1 cellular context compared by ENCODE assay signal in the genomic region with DNA sequence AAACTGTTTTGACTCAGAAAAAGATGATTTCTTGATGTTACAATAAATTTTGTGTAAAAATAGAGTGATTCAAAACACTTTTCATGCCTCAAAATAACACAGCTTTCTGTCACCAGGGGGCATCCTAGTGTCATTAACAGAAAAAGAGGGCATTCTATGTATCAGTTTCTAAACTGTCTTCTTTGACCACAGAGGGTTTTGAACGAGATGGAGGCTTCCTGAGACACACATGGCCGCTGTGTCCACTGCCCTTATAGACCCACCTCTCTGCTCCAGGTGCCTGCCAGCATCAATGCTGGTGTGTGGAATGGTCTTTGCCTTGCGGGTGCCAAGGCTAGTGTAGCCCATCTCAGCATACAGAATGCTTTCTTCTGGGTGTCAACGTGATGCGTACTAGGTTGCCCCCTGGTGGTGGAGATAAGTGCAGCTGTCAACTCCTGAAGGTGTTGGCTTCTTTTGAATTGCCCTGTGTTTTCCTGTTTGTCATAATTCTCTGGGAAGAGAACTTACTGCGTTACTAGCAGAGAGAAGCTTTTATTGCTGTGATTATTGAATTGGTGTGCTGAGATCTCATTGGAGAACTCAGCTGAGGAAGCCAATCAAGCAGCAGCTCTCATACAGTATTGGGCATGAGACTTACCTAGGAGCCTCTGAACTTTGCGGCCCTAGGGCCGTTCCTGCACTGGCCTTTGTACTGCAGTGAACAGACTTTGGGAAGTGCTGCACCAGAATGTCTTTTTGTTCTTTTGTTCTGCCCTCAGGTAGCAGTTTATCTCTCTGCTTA.
TF ChIP-seq lines count a peak whose summit lies in the region.

No MANE protein-coding gene starts in this region.

TF ChIP-seq in HepG2, 621 proteins besides CTCF, POLR2A, EP300 and RAD21 (continued from another document and continues in another):
- TF ChIP-seq, protein P1, sequence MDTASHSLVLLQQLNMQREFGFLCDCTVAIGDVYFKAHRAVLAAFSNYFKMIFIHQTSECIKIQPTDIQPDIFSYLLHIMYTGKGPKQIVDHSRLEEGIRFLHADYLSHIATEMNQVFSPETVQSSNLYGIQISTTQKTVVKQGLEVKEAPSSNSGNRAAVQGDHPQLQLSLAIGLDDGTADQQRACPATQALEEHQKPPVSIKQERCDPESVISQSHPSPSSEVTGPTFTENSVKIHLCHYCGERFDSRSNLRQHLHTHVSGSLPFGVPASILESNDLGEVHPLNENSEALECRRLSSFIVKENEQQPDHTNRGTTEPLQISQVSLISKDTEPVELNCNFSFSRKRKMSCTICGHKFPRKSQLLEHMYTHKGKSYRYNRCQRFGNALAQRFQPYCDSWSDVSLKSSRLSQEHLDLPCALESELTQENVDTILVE (CRISPR knock-in tag; IDR thresholded peaks at IDR 0.05): no peak; the same call in 1 of the 2 replicates
- TF ChIP-seq, protein P2, sequence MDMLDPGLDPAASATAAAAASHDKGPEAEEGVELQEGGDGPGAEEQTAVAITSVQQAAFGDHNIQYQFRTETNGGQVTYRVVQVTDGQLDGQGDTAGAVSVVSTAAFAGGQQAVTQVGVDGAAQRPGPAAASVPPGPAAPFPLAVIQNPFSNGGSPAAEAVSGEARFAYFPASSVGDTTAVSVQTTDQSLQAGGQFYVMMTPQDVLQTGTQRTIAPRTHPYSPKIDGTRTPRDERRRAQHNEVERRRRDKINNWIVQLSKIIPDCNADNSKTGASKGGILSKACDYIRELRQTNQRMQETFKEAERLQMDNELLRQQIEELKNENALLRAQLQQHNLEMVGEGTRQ (IDR thresholded peaks at IDR 0.05; ENCODE audit: low read depth, low read length): 0 out of 2 replicates have a peak, but pooled peaks have one; percentile 1
- TF ChIP-seq, protein P2 (CRISPR knock-in tag; IDR thresholded peaks at IDR 0.05; ENCODE audit: borderline replicate concordance): no peak
- TF ChIP-seq SRSF4 (IDR thresholded peaks at IDR 0.05; ENCODE audit: low read depth, low read length, poor library complexity, severe bottlenecking): no peak
- TF ChIP-seq SMARCE1 (IDR thresholded peaks at IDR 0.05; ENCODE audit: borderline replicate concordance): no peak
- no peak for TF ChIP-seq ZC3H4 (CRISPR knock-in tag; IDR thresholded peaks at IDR 0.05; ENCODE audit: borderline replicate concordance)
- TF ChIP-seq, protein P3, sequence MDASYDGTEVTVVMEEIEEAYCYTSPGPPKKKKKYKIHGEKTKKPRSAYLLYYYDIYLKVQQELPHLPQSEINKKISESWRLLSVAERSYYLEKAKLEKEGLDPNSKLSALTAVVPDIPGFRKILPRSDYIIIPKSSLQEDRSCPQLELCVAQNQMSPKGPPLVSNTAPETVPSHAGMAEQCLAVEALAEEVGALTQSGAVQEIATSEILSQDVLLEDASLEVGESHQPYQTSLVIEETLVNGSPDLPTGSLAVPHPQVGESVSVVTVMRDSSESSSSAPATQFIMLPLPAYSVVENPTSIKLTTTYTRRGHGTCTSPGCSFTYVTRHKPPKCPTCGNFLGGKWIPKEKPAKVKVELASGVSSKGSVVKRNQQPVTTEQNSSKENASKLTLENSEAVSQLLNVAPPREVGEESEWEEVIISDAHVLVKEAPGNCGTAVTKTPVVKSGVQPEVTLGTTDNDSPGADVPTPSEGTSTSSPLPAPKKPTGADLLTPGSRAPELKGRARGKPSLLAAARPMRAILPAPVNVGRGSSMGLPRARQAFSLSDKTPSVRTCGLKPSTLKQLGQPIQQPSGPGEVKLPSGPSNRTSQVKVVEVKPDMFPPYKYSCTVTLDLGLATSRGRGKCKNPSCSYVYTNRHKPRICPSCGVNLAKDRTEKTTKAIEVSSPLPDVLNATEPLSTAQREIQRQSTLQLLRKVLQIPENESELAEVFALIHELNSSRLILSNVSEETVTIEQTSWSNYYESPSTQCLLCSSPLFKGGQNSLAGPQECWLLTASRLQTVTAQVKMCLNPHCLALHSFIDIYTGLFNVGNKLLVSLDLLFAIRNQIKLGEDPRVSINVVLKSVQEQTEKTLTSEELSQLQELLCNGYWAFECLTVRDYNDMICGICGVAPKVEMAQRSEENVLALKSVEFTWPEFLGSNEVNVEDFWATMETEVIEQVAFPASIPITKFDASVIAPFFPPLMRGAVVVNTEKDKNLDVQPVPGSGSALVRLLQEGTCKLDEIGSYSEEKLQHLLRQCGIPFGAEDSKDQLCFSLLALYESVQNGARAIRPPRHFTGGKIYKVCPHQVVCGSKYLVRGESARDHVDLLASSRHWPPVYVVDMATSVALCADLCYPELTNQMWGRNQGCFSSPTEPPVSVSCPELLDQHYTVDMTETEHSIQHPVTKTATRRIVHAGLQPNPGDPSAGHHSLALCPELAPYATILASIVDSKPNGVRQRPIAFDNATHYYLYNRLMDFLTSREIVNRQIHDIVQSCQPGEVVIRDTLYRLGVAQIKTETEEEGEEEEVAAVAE (CRISPR knock-in tag; IDR thresholded peaks at IDR 0.05; ENCODE audit: borderline replicate concordance): no peak
- no peak for TF ChIP-seq ZFY (CRISPR knock-in tag; IDR thresholded peaks at IDR 0.05)
- peak; percentile 87 for TF ChIP-seq RBM22 (optimal IDR thresholded peaks at IDR 0.05; ENCODE audit: low read length)
- no peak for TF ChIP-seq HOXA9 (CRISPR knock-in tag; IDR thresholded peaks at IDR 0.05; ENCODE audit: borderline replicate concordance)
- TF ChIP-seq ZNF143 (CRISPR knock-in tag; IDR thresholded peaks at IDR 0.05): no peak
- no peak for TF ChIP-seq ADNP (CRISPR knock-in tag; IDR thresholded peaks at IDR 0.05)
- TF ChIP-seq, protein P4, sequence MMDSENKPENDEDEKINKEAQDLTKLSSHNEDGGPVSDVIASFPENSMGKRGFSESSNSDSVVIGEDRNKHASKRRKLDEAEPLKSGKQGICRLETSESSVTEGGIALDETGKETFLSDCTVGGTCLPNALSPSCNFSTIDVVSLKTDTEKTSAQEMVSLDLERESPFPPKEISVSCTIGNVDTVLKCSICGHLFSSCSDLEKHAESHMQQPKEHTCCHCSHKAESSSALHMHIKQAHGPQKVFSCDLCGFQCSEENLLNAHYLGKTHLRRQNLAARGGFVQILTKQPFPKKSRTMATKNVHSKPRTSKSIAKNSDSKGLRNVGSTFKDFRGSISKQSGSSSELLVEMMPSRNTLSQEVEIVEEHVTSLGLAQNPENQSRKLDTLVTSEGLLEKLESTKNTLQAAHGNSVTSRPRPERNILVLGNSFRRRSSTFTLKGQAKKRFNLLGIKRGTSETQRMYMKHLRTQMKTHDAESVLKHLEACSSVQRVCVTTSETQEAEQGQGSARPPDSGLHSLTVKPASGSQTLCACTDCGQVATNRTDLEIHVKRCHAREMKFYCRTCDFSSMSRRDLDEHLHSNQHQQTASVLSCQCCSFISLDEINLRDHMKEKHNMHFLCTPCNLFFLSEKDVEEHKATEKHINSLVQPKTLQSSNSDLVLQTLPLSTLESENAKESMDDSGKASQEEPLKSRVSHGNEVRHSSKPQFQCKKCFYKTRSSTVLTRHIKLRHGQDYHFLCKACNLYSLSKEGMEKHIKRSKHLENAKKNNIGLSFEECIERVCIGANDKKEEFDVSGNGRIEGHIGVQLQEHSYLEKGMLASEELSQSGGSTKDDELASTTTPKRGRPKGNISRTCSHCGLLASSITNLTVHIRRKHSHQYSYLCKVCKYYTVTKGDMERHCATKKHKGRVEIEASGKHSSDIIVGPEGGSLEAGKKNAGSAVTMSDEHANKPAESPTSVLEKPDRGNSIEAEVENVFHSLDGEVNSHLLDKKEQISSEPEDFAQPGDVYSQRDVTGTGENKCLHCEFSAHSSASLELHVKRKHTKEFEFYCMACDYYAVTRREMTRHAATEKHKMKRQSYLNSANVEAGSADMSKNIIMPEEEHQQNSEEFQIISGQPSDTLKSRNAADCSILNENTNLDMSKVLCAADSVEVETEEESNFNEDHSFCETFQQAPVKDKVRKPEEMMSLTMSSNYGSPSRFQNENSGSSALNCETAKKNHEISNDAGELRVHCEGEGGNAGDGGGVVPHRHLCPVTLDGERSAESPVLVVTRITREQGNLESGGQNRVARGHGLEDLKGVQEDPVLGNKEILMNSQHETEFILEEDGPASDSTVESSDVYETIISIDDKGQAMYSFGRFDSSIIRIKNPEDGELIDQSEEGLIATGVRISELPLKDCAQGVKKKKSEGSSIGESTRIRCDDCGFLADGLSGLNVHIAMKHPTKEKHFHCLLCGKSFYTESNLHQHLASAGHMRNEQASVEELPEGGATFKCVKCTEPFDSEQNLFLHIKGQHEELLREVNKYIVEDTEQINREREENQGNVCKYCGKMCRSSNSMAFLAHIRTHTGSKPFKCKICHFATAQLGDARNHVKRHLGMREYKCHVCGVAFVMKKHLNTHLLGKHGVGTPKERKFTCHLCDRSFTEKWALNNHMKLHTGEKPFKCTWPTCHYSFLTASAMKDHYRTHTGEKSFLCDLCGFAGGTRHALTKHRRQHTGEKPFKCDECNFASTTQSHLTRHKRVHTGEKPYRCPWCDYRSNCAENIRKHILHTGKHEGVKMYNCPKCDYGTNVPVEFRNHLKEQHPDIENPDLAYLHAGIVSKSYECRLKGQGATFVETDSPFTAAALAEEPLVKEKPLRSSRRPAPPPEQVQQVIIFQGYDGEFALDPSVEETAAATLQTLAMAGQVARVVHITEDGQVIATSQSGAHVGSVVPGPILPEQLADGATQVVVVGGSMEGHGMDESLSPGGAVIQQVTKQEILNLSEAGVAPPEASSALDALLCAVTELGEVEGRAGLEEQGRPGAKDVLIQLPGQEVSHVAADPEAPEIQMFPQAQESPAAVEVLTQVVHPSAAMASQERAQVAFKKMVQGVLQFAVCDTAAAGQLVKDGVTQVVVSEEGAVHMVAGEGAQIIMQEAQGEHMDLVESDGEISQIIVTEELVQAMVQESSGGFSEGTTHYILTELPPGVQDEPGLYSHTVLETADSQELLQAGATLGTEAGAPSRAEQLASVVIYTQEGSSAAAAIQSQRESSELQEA (CRISPR knock-in tag; IDR thresholded peaks at IDR 0.05; ENCODE audit: not compliant biosample characterization): no peak
- TF ChIP-seq ZMYM3 (CRISPR knock-in tag; IDR thresholded peaks at IDR 0.05): peak; percentile 52; the same call in 1 of the 2 replicates
- no peak for TF ChIP-seq IRX3 (CRISPR knock-in tag; IDR thresholded peaks at IDR 0.05; ENCODE audit: borderline replicate concordance, low read depth)
- TF ChIP-seq ZNF761 (CRISPR knock-in tag; conservative IDR thresholded peaks at IDR 0.05): 0 out of 2 replicates have a peak, but pooled peaks have one; percentile 43
- no peak for TF ChIP-seq IKZF1 (IDR thresholded peaks at IDR 0.05)
- no peak for TF ChIP-seq SIN3B (IDR thresholded peaks at IDR 0.05; ENCODE audit: low read length)
- no peak for TF ChIP-seq NFIB (CRISPR knock-in tag; IDR thresholded peaks at IDR 0.05; ENCODE audit: borderline replicate concordance)
- TF ChIP-seq PITX1 (CRISPR knock-in tag; IDR thresholded peaks at IDR 0.05): peak; percentile 24; the same call in 1 of the 2 replicates
- no peak for TF ChIP-seq MAZ (IDR thresholded peaks at IDR 0.05; ENCODE audit: borderline replicate concordance, low read depth, low read length)
- TF ChIP-seq MAZ (CRISPR knock-in tag; IDR thresholded peaks at IDR 0.05; ENCODE audit: low read depth): peak; percentile 18; the same call in 1 of the 2 replicates
- TF ChIP-seq ZNF337 (CRISPR knock-in tag; IDR thresholded peaks at IDR 0.05; ENCODE audit: borderline replicate concordance, low read depth): no peak
- peak; percentile 10; the same call in 1 of the 2 replicates for TF ChIP-seq NFYC (CRISPR knock-in tag; IDR thresholded peaks at IDR 0.05)
- TF ChIP-seq HNRNPH1 (optimal IDR thresholded peaks at IDR 0.05; ENCODE audit: low read depth, low read length): no peak
- no peak for TF ChIP-seq ZNF160 (CRISPR knock-in tag; IDR thresholded peaks at IDR 0.05)
- TF ChIP-seq ZNF329 (CRISPR knock-in tag; IDR thresholded peaks at IDR 0.05; ENCODE audit: low read depth): no peak
- TF ChIP-seq ZC3H13 (CRISPR knock-in tag; IDR thresholded peaks at IDR 0.05): no peak
